1 cellular context compared by ENCODE assay signal in genomic region chr15:49895337-49896223, GRCh38.
TF ChIP-seq lines count a peak whose summit lies in the region.

No MANE protein-coding gene starts in this region.

TF ChIP-seq in GM23338, 12 proteins besides CTCF, POLR2A, EP300 and RAD21 (continued from another document):
- TF ChIP-seq ZNF462 (CRISPR knock-in tag; IDR thresholded peaks at IDR 0.05) = peak; percentile 71; the same call in 1 of the 2 replicates
